Comparison of ENCODE assay signal across 8 cellular contexts in genomic region chr14:20454645-20455354, GRCh38. TPM values are rescaled to one million over a fixed set of nuclear protein-coding genes. Genes with fewer than 3 reads are reported as not detected.
A peak's percentile ranks its signal among the peaks of the same experiment; 100 is the strongest.
DNase-seq lines count a peak whose midpoint lies in the region; ATAC-seq and TF ChIP-seq lines count a peak whose summit lies in the region.

Gene APEX1, plus strand, starts transcription at chr14:20455226. Its CDS starts 420 bp downstream, at chr14:20455646.
Gene OSGEP, minus strand, starts transcription at chr14:20454812. Its CDS starts 129 bp downstream, at chr14:20454683.

- no peaks in the 10 kb centered on the region for H3K9me2 ChIP-seq in OCI-LY1 (ENCODE audit: low read depth, low read length)

- peak; percentile 92 for ATAC-seq in GM21447 (IDR thresholded peaks at IDR 0.05; ENCODE audit: unreplicated experiment)

- H3K27ac ChIP-seq in HUES64 (ENCODE audit: low read depth, low read length) (peak within 1 kb of the TSS; percentile 98), OCI-LY1 (ENCODE audit: low read depth, low read length, poor library complexity, severe bottlenecking) (peak within 1 kb of the TSS; percentile 82)

- H3K4me1 Mint-ChIP-seq in Calu3 (ENCODE audit: low read depth, unreplicated experiment), result peaks cover 5% of the 10 kb centered on the region
- peaks cover 5% of the 10 kb centered on the region for H3K4me1 Mint-ChIP-seq in endothelial cell (ENCODE audit: unreplicated experiment)
- peaks cover 3% of the 10 kb centered on the region for H3K4me1 Mint-ChIP-seq in mesothelial cell of epicardium

- under 1% methylated on average over 44 of the region's 44 CpGs for WGBS in HUES64

- H3K36me3 Mint-ChIP-seq in Calu3 (ENCODE audit: insufficient read depth, unreplicated experiment) (peaks cover 24% of the 10 kb centered on the region), endothelial cell (ENCODE audit: low read depth, unreplicated experiment) (peaks cover 25% of the 10 kb centered on the region), mesothelial cell of epicardium (peaks cover 20% of the 10 kb centered on the region)

- H3K27me3 ChIP-seq in HUES64 (ENCODE audit: insufficient read depth, low read length) (no peaks in the 10 kb centered on the region), OCI-LY1 (ENCODE audit: insufficient read depth, low read length) (no peaks in the 10 kb centered on the region)

- H4K20me1 ChIP-seq in OCI-LY1 (ENCODE audit: insufficient read depth, low read length), result no peaks in the 10 kb centered on the region

- peak; percentile 96 for DNase-seq in Calu3
- DNase-seq in activated CD8-positive, alpha-beta memory T cell treated with anti-CD3 and anti-CD28 coated beads, Interleukin-2, amount 50 U/mL, for 48 hours, result peak; percentile 96
- peak; percentile 95 for DNase-seq in endothelial cell (ENCODE audit: low spot score)
- DNase-seq in mesothelial cell of epicardium (ENCODE audit: low spot score in 2 of 2, unreplicated experiment in 2 of 2), result peak; percentile 96
- DNase-seq in stimulated activated CD8-positive, alpha-beta memory T cell treated with anti-CD3 and anti-CD28 coated beads, Interleukin-15, amount 100 ng/mL, for 48 hours (ENCODE audit: low read depth in 2 of 2), result peak; percentile 96

- H2AFZ ChIP-seq in OCI-LY1 (ENCODE audit: low read length), result no peak within 1 kb of the TSS

- peaks cover 22% of the 10 kb centered on the region for H3K79me2 ChIP-seq in OCI-LY1 (ENCODE audit: insufficient read depth, low read length)

- intact Hi-C loops in Calu3 (cut with micrococcal nuclease; ENCODE audit: unreplicated experiment), result loop anchor here (1.0 to 5.0 kb wide), 3 partner anchors 40 to 155 kb away; partner anchors contain the start of gene PARP2

- H3K4me3 ChIP-seq in HUES64 (ENCODE audit: low read length) (peak within 1 kb of the TSS; percentile 90), OCI-LY1 (ENCODE audit: low read depth, low read length, poor library complexity, severe bottlenecking) (peak within 1 kb of the TSS; percentile 72)

- H3K9me3 ChIP-seq in HUES64 (ENCODE audit: insufficient read depth, low read depth, low read length) (no peaks in the 10 kb centered on the region), OCI-LY1 (ENCODE audit: low read length) (no peaks in the 10 kb centered on the region)

- H3K36me3 ChIP-seq in HUES64 (ENCODE audit: insufficient read depth, low read length) (peaks cover 71% of the 10 kb centered on the region), OCI-LY1 (ENCODE audit: insufficient read depth, low read length) (peaks cover 63% of the 10 kb centered on the region)

- no peak for TF ChIP-seq CTCF in Calu3 (IDR thresholded peaks at IDR 0.05; ENCODE audit: unreplicated experiment)
- no peak for TF ChIP-seq CTCF in OCI-LY1 (IDR thresholded peaks at IDR 0.05; ENCODE audit: low read length)
- TF ChIP-seq CTCF in endothelial cell (IDR thresholded peaks at IDR 0.05; ENCODE audit: unreplicated experiment), result no peak
- TF ChIP-seq CTCF in mesothelial cell of epicardium (IDR thresholded peaks at IDR 0.05; ENCODE audit: unreplicated experiment), result no peak

- no peaks in the 10 kb centered on the region for H3K9me3 Mint-ChIP-seq in Calu3 (ENCODE audit: low read depth, unreplicated experiment)
- H3K9me3 Mint-ChIP-seq in endothelial cell (ENCODE audit: unreplicated experiment), result no peaks in the 10 kb centered on the region
- no peaks in the 10 kb centered on the region for H3K9me3 Mint-ChIP-seq in mesothelial cell of epicardium

- CTCF ChIA-PET in Calu3 (lab: Charles Lee), result interaction anchor here (0.6 to 2.4 kb wide), 6 partner anchors 15 to 542 kb away, joined by 3 to 14 read pairs (median 4); partner anchors contain the start of genes PARP2 and PNP

- no peaks in the 10 kb centered on the region for H3F3A ChIP-seq in OCI-LY1 (ENCODE audit: insufficient read depth, low read length)

- H3K27ac Mint-ChIP-seq in Calu3 (ENCODE audit: unreplicated experiment) (no peak within 1 kb of the TSS), endothelial cell (ENCODE audit: unreplicated experiment) (no peak within 1 kb of the TSS), mesothelial cell of epicardium (no peak within 1 kb of the TSS)

- H3K4me2 ChIP-seq in OCI-LY1 (ENCODE audit: low read length), result peak within 1 kb of the TSS; percentile 85

- H3K9ac ChIP-seq in HUES64 (ENCODE audit: low read depth, low read length) (peak within 1 kb of the TSS; percentile 99), OCI-LY1 (ENCODE audit: low read length) (peak within 1 kb of the TSS; percentile 95)

- no peaks in the 10 kb centered on the region for H3K27me3 Mint-ChIP-seq in Calu3 (ENCODE audit: unreplicated experiment)
- H3K27me3 Mint-ChIP-seq in endothelial cell (ENCODE audit: unreplicated experiment), result peaks cover 3% of the 10 kb centered on the region
- H3K27me3 Mint-ChIP-seq in mesothelial cell of epicardium (ENCODE audit: low read depth), result no peaks in the 10 kb centered on the region

- H3K4me1 ChIP-seq in HUES64 (ENCODE audit: insufficient read depth, low read length) (peaks cover 9% of the 10 kb centered on the region; the same call in 1 of the 2 replicates), OCI-LY1 (ENCODE audit: insufficient read depth, low read length, severe bottlenecking) (peaks cover 27% of the 10 kb centered on the region)

- H3K4me3 Mint-ChIP-seq in Calu3 (ENCODE audit: low read depth, unreplicated experiment), result no peak within 1 kb of the TSS
- no peak within 1 kb of the TSS for H3K4me3 Mint-ChIP-seq in endothelial cell (ENCODE audit: unreplicated experiment)
- H3K4me3 Mint-ChIP-seq in mesothelial cell of epicardium, result no peak within 1 kb of the TSS

- BruUV-seq in Calu3 (replicated peaks; lab: Mats Ljungman, UMichigan), result no TSS peak

RNA-seq across cellular contexts. Expression of gene APEX1, which starts in this region (rescaled TPM):
- total RNA-seq in Calu3 (2022) (205 TPM in 2 replicates), endothelial cell (ENCODE audit: unreplicated experiment) (230 TPM), mesothelial cell of epicardium (283 to 304 TPM (median 299 TPM) in 3 replicates)
- 343 TPM for polyA plus RNA-seq in HUES64 (2013, experiment 1 of 2)
- polyA plus RNA-seq in HUES64 (2013, experiment 2 of 2), result 344 TPM

RNA-seq across cellular contexts. Expression of gene OSGEP, which starts in this region (rescaled TPM):
- total RNA-seq in Calu3 (2022), result 46.2 and 54.3 TPM in 2 replicates
- polyA plus RNA-seq in HUES64 (2013, experiment 1 of 2), result 32.5 TPM
- polyA plus RNA-seq in HUES64 (2013, experiment 2 of 2), result 26.3 TPM
- total RNA-seq in endothelial cell (ENCODE audit: unreplicated experiment), result 46.1 TPM
- 67.0 to 72.9 TPM (median 69.7 TPM) in 3 replicates for total RNA-seq in mesothelial cell of epicardium

Comparison
In these comparisons a context has a peak if more than half of its experiments do, and no peak if none do; other contexts are left out.
1. Peak in every context shown above with its lines: DNase-seq, ATAC-seq, H3K4me3 ChIP-seq and H3K27ac ChIP-seq.